ENCODE assay signal across 1 cellular context in genomic region chr14:75339059-75339458, GRCh38.
TF ChIP-seq lines count a peak whose summit lies in the region.

No MANE protein-coding gene starts in this region.

TF ChIP-seq in WTC11, 78 proteins besides CTCF, POLR2A, EP300 and RAD21 (continued from another document):
- TF ChIP-seq, protein P1, sequence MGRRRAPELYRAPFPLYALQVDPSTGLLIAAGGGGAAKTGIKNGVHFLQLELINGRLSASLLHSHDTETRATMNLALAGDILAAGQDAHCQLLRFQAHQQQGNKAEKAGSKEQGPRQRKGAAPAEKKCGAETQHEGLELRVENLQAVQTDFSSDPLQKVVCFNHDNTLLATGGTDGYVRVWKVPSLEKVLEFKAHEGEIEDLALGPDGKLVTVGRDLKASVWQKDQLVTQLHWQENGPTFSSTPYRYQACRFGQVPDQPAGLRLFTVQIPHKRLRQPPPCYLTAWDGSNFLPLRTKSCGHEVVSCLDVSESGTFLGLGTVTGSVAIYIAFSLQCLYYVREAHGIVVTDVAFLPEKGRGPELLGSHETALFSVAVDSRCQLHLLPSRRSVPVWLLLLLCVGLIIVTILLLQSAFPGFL (CRISPR knock-in tag; IDR thresholded peaks at IDR 0.05; ENCODE audit: borderline replicate concordance), result no peak
- TF ChIP-seq ESRRA (CRISPR knock-in tag; IDR thresholded peaks at IDR 0.05; ENCODE audit: borderline replicate concordance) (no peak), FOXK1 (CRISPR knock-in tag; IDR thresholded peaks at IDR 0.05) (no peak), SMAD3 (CRISPR knock-in tag; IDR thresholded peaks at IDR 0.05; ENCODE audit: borderline replicate concordance) (no peak), ELF4 (CRISPR knock-in tag; IDR thresholded peaks at IDR 0.05; ENCODE audit: low read depth) (no peak), PRRX2 (CRISPR knock-in tag; IDR thresholded peaks at IDR 0.05) (no peak), ZNF138 (CRISPR knock-in tag; conservative IDR thresholded peaks at IDR 0.05) (no peak), ZMAT4 (CRISPR knock-in tag; IDR thresholded peaks at IDR 0.05) (no peak), TEAD1 (CRISPR knock-in tag; IDR thresholded peaks at IDR 0.05) (no peak)
TF ChIP-seq in WTC11: peak in this region for 0.
